16 cellular contexts compared by ENCODE assay signal in genomic region chr1:162366671-162367070, GRCh38. TPM values are rescaled to one million over a fixed set of nuclear protein-coding genes. Genes with fewer than 3 reads are reported as not detected.
DNase-seq lines count a peak whose midpoint lies in the region; ATAC-seq, FAIRE-seq and TF ChIP-seq lines count a peak whose summit lies in the region.
"Had no signal": no experiment of that assay in that cellular context is flagged by ENCODE, and none has a peak within 500 bp of the region (broad histone marks: within the 10 kb centered on the region; RNA-seq: fewer than 3 reads in every experiment).

No MANE protein-coding gene starts in this region.

- H3K27ac Mint-ChIP-seq in activated naive CD4-positive, alpha-beta T cell treated with anti-CD3 and anti-CD28 coated beads for 36 hours = no peak overlapping the region
- no peak overlapping the region for H3K27ac Mint-ChIP-seq in T-helper 17 cell

- H3K4me3 ChIP-seq in fibroblast of villous mesenchyme (ENCODE audit: low read depth, low read length) = peak overlapping the region; percentile 73
- peak overlapping the region in 1 of 2 donors; percentile 35 for H3K4me3 ChIP-seq in small intestine (ENCODE audit: low read depth in 1 of 2, low read length in 2 of 2)

- TF ChIP-seq CTCF in fibroblast of villous mesenchyme (IDR thresholded peaks at IDR 0.05; ENCODE audit: insufficient read depth, low read depth, low read length) = no peak

- no peaks in the 10 kb centered on the region for H3K9me3 Mint-ChIP-seq in activated naive CD4-positive, alpha-beta T cell treated with anti-CD3 and anti-CD28 coated beads for 36 hours

- no peaks in the 10 kb centered on the region for H3K36me3 Mint-ChIP-seq in activated naive CD4-positive, alpha-beta T cell treated with anti-CD3 and anti-CD28 coated beads for 36 hours (ENCODE audit: low read depth)
- no peaks in the 10 kb centered on the region for H3K36me3 Mint-ChIP-seq in T-helper 17 cell (ENCODE audit: low read depth)

- intact Hi-C loops in activated naive CD4-positive, alpha-beta T cell treated with anti-CD3 and anti-CD28 coated beads for 36 hours (cut with micrococcal nuclease) = no loop called here

- H3K4me1 ChIP-seq in small intestine (ENCODE audit: control insufficient read depth in 2 of 2, insufficient read depth in 1 of 2, low read depth in 1 of 2, low read length in 1 of 2) = no peaks in the 10 kb centered on the region
- H3K4me1 ChIP-seq: gastrocnemius medialis had no signal

- peaks cover 4% of the 10 kb centered on the region for H3K27me3 Mint-ChIP-seq in activated naive CD4-positive, alpha-beta T cell treated with anti-CD3 and anti-CD28 coated beads for 36 hours (ENCODE audit: low read depth)
- H3K27me3 Mint-ChIP-seq in T-helper 17 cell = peaks cover 48% of the 10 kb centered on the region

- peaks cover 0 to 4% of the 10 kb centered on the region in 2 donors for H3K36me3 ChIP-seq in small intestine (ENCODE audit: control insufficient read depth in 2 of 2, insufficient read depth in 2 of 2, low read length in 2 of 2)
- H3K36me3 ChIP-seq: gastrocnemius medialis had no signal

- CTCF ChIA-PET in activated naive CD4-positive, alpha-beta T cell treated with anti-CD3 and anti-CD28 coated beads for 36 hours (lab: Charles Lee) = interaction anchor here (0.5 to 0.9 kb wide), 3 partner anchors 63 to 310 kb away, joined by 3 to 5 read pairs (median 3); no protein-coding TSS in a partner anchor

- H3K27ac ChIP-seq in small intestine (ENCODE audit: low read depth in 1 of 2, low read length in 1 of 2) = no peak overlapping the region
- H3K27ac ChIP-seq: gastrocnemius medialis had no signal

- H3K4me1 Mint-ChIP-seq in activated naive CD4-positive, alpha-beta T cell treated with anti-CD3 and anti-CD28 coated beads for 36 hours (ENCODE audit: low read depth) = no peaks in the 10 kb centered on the region
- H3K4me1 Mint-ChIP-seq in T-helper 17 cell = peaks cover 2% of the 10 kb centered on the region

- H3K27me3 ChIP-seq in small intestine (ENCODE audit: control insufficient read depth in 2 of 2, insufficient read depth in 2 of 2, low read length in 2 of 2) = no peaks in the 10 kb centered on the region
- H3K27me3 ChIP-seq: gastrocnemius medialis had no signal

- H3K9me3 ChIP-seq in T-helper 17 cell (ENCODE audit: control insufficient read depth, low read length, poor library complexity, severe bottlenecking) (no peaks in the 10 kb centered on the region), small intestine (ENCODE audit: control insufficient read depth, low read depth) (no peaks in the 10 kb centered on the region)
- H3K9me3 ChIP-seq: gastrocnemius medialis had no signal

- DNase-seq in activated naive CD4-positive, alpha-beta T cell treated with anti-CD3 and anti-CD28 coated beads for 36 hours = no peak
- no peak for DNase-seq in activated naive CD4-positive, alpha-beta T cell treated with Interleukin-2 at 50 U/mL for 16 hours
- no peak for DNase-seq in T-helper 17 cell
- no peak for DNase-seq in fibroblast of villous mesenchyme (ENCODE audit: low read depth)
- peak; percentile 25 for DNase-seq in small intestine
- DNase-seq in NCI-H524 treated with DMSO at 0.1 percent for 48 hours (lab: John Stamatoyannopoulos, UW) = no peak
- no peak for DNase-seq in NCI-H82 (lab: John Stamatoyannopoulos, UW)
- DNase-seq in NCI-H2171 treated with DMSO at 0.1 percent for 48 hours (lab: John Stamatoyannopoulos, UW) = no peak
- DNase-seq: activated effector memory CD4-positive, alpha-beta T cell treated with anti-CD3 and anti-CD28 coated beads, Interleukin-2, amount 50 U/mL, for 16 hours; gastrocnemius medialis; GDM1; NCI-H1694; NCI-H446 had no signal

- WGBS in small intestine, 3 donors = 81 to 84% (median 81%) methylated on average over 9 of the region's 9 CpGs

- peak overlapping the region; percentile 38 for H3K4me3 Mint-ChIP-seq in activated naive CD4-positive, alpha-beta T cell treated with anti-CD3 and anti-CD28 coated beads for 36 hours
- H3K4me3 Mint-ChIP-seq in T-helper 17 cell = peak overlapping the region; percentile 59

- FAIRE-seq in small intestine (lab: Jason Lieb, UNC) = no peak
- FAIRE-seq: A204.1 had no signal

- no peak for ATAC-seq in T-helper 17 cell
- ATAC-seq: gastrocnemius medialis had no signal

RNA-seq across cellular contexts. Expression of gene SPATA46, which starts 10.0 kb away (rescaled TPM):
- not detected for total RNA-seq in activated naive CD4-positive, alpha-beta T cell treated with anti-CD3 and anti-CD28 coated beads for 36 hours
- not detected for total RNA-seq in T-helper 17 cell
- total RNA-seq in fibroblast of villous mesenchyme = not detected in 2 replicates
- polyA plus RNA-seq in small intestine = not detected
- total RNA-seq: dermis microvascular lymphatic vessel endothelial cell, subcutaneous adipose tissue had no signal

RNA-seq across cellular contexts. Expression of gene C1orf226, which starts 14.9 kb away (rescaled TPM):
- total RNA-seq in activated naive CD4-positive, alpha-beta T cell treated with anti-CD3 and anti-CD28 coated beads for 36 hours = under 1 TPM; 0.12 to 0.17 TPM
- total RNA-seq in T-helper 17 cell (not detected), fibroblast of villous mesenchyme (under 0.01 and 0.86 TPM in 2 replicates)
- polyA plus RNA-seq in small intestine = 10 to 100 TPM in 2 of 3 donors, 1 to 10 TPM in 1; 8.1 to 14.1 (median 13.6) TPM

RNA-seq across cellular contexts. Expression of gene SH2D1B, which starts 45.3 kb away (rescaled TPM):
- not detected for total RNA-seq in activated naive CD4-positive, alpha-beta T cell treated with anti-CD3 and anti-CD28 coated beads for 36 hours
- total RNA-seq in T-helper 17 cell (under 1 TPM; 0.13 to 0.22 TPM), fibroblast of villous mesenchyme (not detected in 2 replicates)
- 1 to 10 TPM in 1 of 3 donors, under 1 TPM in 2; 0.33 to 2.0 (median 0.54) TPM for polyA plus RNA-seq in small intestine
- total RNA-seq: dermis microvascular lymphatic vessel endothelial cell had no signal
